ENCODE assay signal across 13 cellular contexts in genomic region chr6:168078199-168078942, GRCh38. TPM values are rescaled to one million over a fixed set of nuclear protein-coding genes. Genes with fewer than 3 reads are reported as not detected.
"Had no signal": no experiment of that assay in that cellular context is flagged by ENCODE, and none has a peak within 500 bp of the region (broad histone marks: within the 10 kb centered on the region; RNA-seq: fewer than 3 reads in every experiment).

No MANE protein-coding gene starts in this region.

- H3K9me3 Mint-ChIP-seq: activated naive CD8-positive, alpha-beta T cell treated with anti-CD3 and anti-CD28 coated beads, Interleukin-2, amount 50 U/mL, for 24 hours; activated T-helper 1 cell treated with anti-CD3 and anti-CD28 coated beads, Interleukin-12 subunit alpha, Interleukin-12 subunit beta, Interleukin-2, Interleukin-4 antibody, amounts not matched to agents 30 ng/mL and 10 ng/mL and 1 ng/mL, durations not matched to agents 14 hours and 24 hours and 36 hours; natural killer cell treated with Interleukin-12 subunit alpha and Interleukin-12 subunit beta and Interleukin-15 and Interleukin-18, amount 100 ng/mL, for 72 hours; T-helper 1 cell treated with Interleukin-12 subunit alpha and Interleukin-12 subunit beta and Interleukin-4 antibody, amounts not matched to agents 30 μg/mL and 1 μg/mL, for 36 hours had no signal

- H3K36me3 Mint-ChIP-seq: natural killer cell treated with Interleukin-12 subunit alpha and Interleukin-12 subunit beta and Interleukin-15 and Interleukin-18, amount 100 ng/mL, for 72 hours had no signal

- H3K4me3 ChIP-seq: skin epidermis, upper lobe of left lung had no signal

- H3K27ac Mint-ChIP-seq: activated naive CD8-positive, alpha-beta T cell treated with anti-CD3 and anti-CD28 coated beads, Interleukin-2, amount 50 U/mL, for 24 hours; activated T-helper 1 cell treated with anti-CD3 and anti-CD28 coated beads, Interleukin-12 subunit alpha, Interleukin-12 subunit beta, Interleukin-2, Interleukin-4 antibody, amounts not matched to agents 30 ng/mL and 10 ng/mL and 1 ng/mL, durations not matched to agents 14 hours and 24 hours and 36 hours; natural killer cell treated with Interleukin-12 subunit alpha and Interleukin-12 subunit beta and Interleukin-15 and Interleukin-18, amount 100 ng/mL, for 72 hours; T-helper 1 cell treated with Interleukin-12 subunit alpha and Interleukin-12 subunit beta and Interleukin-4 antibody, amounts not matched to agents 30 μg/mL and 1 μg/mL, for 36 hours had no signal

- H3K27me3 ChIP-seq: upper lobe of left lung had no signal

- H3K4me3 Mint-ChIP-seq: activated naive CD8-positive, alpha-beta T cell treated with anti-CD3 and anti-CD28 coated beads, Interleukin-2, amount 50 U/mL, for 24 hours; activated T-helper 1 cell treated with anti-CD3 and anti-CD28 coated beads, Interleukin-12 subunit alpha, Interleukin-12 subunit beta, Interleukin-2, Interleukin-4 antibody, amounts not matched to agents 30 ng/mL and 10 ng/mL and 1 ng/mL, durations not matched to agents 14 hours and 24 hours and 36 hours; natural killer cell treated with Interleukin-12 subunit alpha and Interleukin-12 subunit beta and Interleukin-15 and Interleukin-18, amount 100 ng/mL, for 72 hours; T-helper 1 cell treated with Interleukin-12 subunit alpha and Interleukin-12 subunit beta and Interleukin-4 antibody, amounts not matched to agents 30 μg/mL and 1 μg/mL, for 36 hours had no signal

- H3K9me3 ChIP-seq: upper lobe of left lung had no signal

- H3K27me3 Mint-ChIP-seq: activated naive CD8-positive, alpha-beta T cell treated with anti-CD3 and anti-CD28 coated beads, Interleukin-2, amount 50 U/mL, for 24 hours had no signal

- DNase-seq: activated CD4-positive, alpha-beta T cell treated with anti-CD3 and anti-CD28 coated beads for 48 hours; activated naive CD4-positive, alpha-beta T cell treated with Interleukin-2 at 50 U/mL for 16 hours; activated naive CD8-positive, alpha-beta T cell treated with anti-CD3 and anti-CD28 coated beads, Interleukin-2, amount 50 U/mL, for 24 hours; hippocampal formation; mammary epithelial cell had no signal

- H3K36me3 ChIP-seq: upper lobe of left lung had no signal

- H3K4me1 Mint-ChIP-seq: activated naive CD8-positive, alpha-beta T cell treated with anti-CD3 and anti-CD28 coated beads, Interleukin-2, amount 50 U/mL, for 24 hours had no signal

- H3K27ac ChIP-seq: skin epidermis, upper lobe of left lung had no signal

RNA-seq across cellular contexts. Expression of gene FRMD1, which starts 0.6 kb away (rescaled TPM):
- total RNA-seq: activated T-helper 1 cell treated with anti-CD3 and anti-CD28 coated beads, Interleukin-12 subunit alpha, Interleukin-12 subunit beta, Interleukin-2, Interleukin-4 antibody, amounts not matched to agents 30 ng/mL and 10 ng/mL and 1 ng/mL, durations not matched to agents 14 hours and 24 hours and 36 hours; astrocyte; epithelial cell of proximal tubule; mammary epithelial cell; mucosa of gallbladder; natural killer cell treated with Interleukin-12 subunit alpha and Interleukin-12 subunit beta and Interleukin-15 and Interleukin-18, amount 100 ng/mL, for 72 hours; upper lobe of left lung had no signal
